8 cellular contexts compared by ENCODE assay signal in genomic region chr7:21426286-21426957, GRCh38. TPM values are rescaled to one million over a fixed set of nuclear protein-coding genes. Genes with fewer than 3 reads are reported as not detected.
DNase-seq lines count a peak whose midpoint lies in the region; ATAC-seq and TF ChIP-seq lines count a peak whose summit lies in the region.

No MANE protein-coding gene starts in this region.

- peaks cover 0 to 7% of the 10 kb centered on the region in 2 experiments; a peak in 1 of 3 replicates for H3K36me3 ChIP-seq in HEK293 (ENCODE audit: control insufficient read depth in 2 of 2, insufficient read depth in 1 of 2, low read length in 2 of 2)
- no peaks in the 10 kb centered on the region for H3K36me3 ChIP-seq in right lobe of liver
- H3K36me3 ChIP-seq in upper lobe of right lung, result peaks cover 4% of the 10 kb centered on the region

- ATAC-seq in right lobe of liver, result no peak
- no peak for ATAC-seq in upper lobe of right lung
- no peak for ATAC-seq in activated CD4-positive, CD25-positive, alpha-beta regulatory T cell treated with anti-CD3 and anti-CD28 coated beads, Interleukin-2, amount 50 U/mL, for 24 hours
- ATAC-seq in HG03045 (IDR thresholded peaks at IDR 0.05; ENCODE audit: unreplicated experiment), result no peak

- H3K4me1 ChIP-seq in HEK293 (ENCODE audit: control insufficient read depth, insufficient read depth, low read length), result no peaks in the 10 kb centered on the region
- peaks cover 0 to 9% (median 2%) of the 10 kb centered on the region in 4 donors for H3K4me1 ChIP-seq in right lobe of liver
- H3K4me1 ChIP-seq in upper lobe of right lung, result peaks cover 24% of the 10 kb centered on the region

- WGBS in right lobe of liver (ENCODE audit: insufficient coverage, low coverage, low lambda C conversion rate, missing lambda C conversion rate), result 4% methylated on average over 10 of the region's 13 CpGs

- CTCF ChIA-PET in AG04450 (lab: Charles Lee) (interaction anchor here (0.8 to 1.4 kb wide), 2 partner anchors 14 to 23 kb away, joined by 4 read pairs; no protein-coding TSS in a partner anchor), HEK293 (lab: Yijun Ruan, JAX) (interaction anchor here (0.6 to 1.3 kb wide), 6 partner anchors 9 to 341 kb away, joined by 3 to 6 read pairs (median 3); no protein-coding TSS in a partner anchor)

- H3K9me3 ChIP-seq in AG04450 (ENCODE audit: control insufficient read depth, insufficient read depth, low read length) (no peaks in the 10 kb centered on the region), HEK293 (ENCODE audit: control insufficient read depth, insufficient read depth, low read depth, low read length) (no peaks in the 10 kb centered on the region), right lobe of liver (no peaks in the 10 kb centered on the region), upper lobe of right lung (no peaks in the 10 kb centered on the region)

- POLR2A ChIA-PET in AG04450 (lab: Yijun Ruan, JAX) (interaction anchor here (0.6 to 1.5 kb wide), 3 partner anchors 519 to 1717 kb away, joined by 4 to 7 read pairs (median 6); partner anchors contain the start of gene CDCA7L), HEK293 (lab: Yijun Ruan, JAX) (interaction anchor here (0.6 to 1.2 kb wide), 9 partner anchors 12 to 513 kb away, joined by 3 to 6 read pairs (median 3); no protein-coding TSS in a partner anchor)

- H3K27ac ChIP-seq in AG04450 (ENCODE audit: low read depth, low read length) (peak overlapping the region; percentile 25), HEK293 (ENCODE audit: extremely low read depth, low read depth, low read length) (peak overlapping the region; percentile 4; the same call in 1 of the 2 replicates), angular gyrus (ENCODE audit: low read depth, low read length) (peak overlapping the region; percentile 71), right lobe of liver (peak overlapping the region in 1 of 3 donors; percentile 26), upper lobe of right lung (peak overlapping the region; percentile 11)

- H3K4me3 ChIP-seq in AG04450 (ENCODE audit: low read depth, low read length) (peak overlapping the region; percentile 67), HEK293 (ENCODE audit: low read depth, low read length) (peak overlapping the region; percentile 46), right lobe of liver (peak overlapping the region; percentile 30 to 83 (median 50)), upper lobe of right lung (peak overlapping the region; percentile 93)

- DNase-seq in AG04450 (ENCODE audit: low read depth, low spot score), result no peak
- no peak for DNase-seq in right lobe of liver
- no peak for DNase-seq in upper lobe of right lung
- no peak for DNase-seq in NK-92 treated with Interleukin-12 subunit alpha and Interleukin-12 subunit beta, amount 100 ng/mL, for 24 hours (lab: John Stamatoyannopoulos, UW)

- intact Hi-C loops in right lobe of liver (cut with DNase I) (no loop called here), upper lobe of right lung (cut with DNase I) (no loop called here)

- H3K27me3 ChIP-seq in AG04450 (ENCODE audit: control insufficient read depth, insufficient read depth, low read length) (no peaks in the 10 kb centered on the region), right lobe of liver (no peaks in the 10 kb centered on the region), upper lobe of right lung (no peaks in the 10 kb centered on the region)

- TF ChIP-seq CTCF in AG04450 (IDR thresholded peaks at IDR 0.05; ENCODE audit: low read depth, low read length), result no peak
- TF ChIP-seq CTCF in HEK293 (tag by site-specific recombination; IDR thresholded peaks at IDR 0.05), result no peak
- no peak for TF ChIP-seq CTCF in right lobe of liver (IDR thresholded peaks at IDR 0.05)
- TF ChIP-seq CTCF in upper lobe of right lung (IDR thresholded peaks at IDR 0.05), result no peak

- no peak for TF ChIP-seq POLR2A in right lobe of liver (IDR thresholded peaks at IDR 0.05)

TF ChIP-seq in HEK293, 187 proteins besides CTCF, POLR2A, EP300 and RAD21:
- TF ChIP-seq ZNF37A (tag by site-specific recombination; IDR thresholded peaks at IDR 0.05) (no peak), ZNF274 (IDR thresholded peaks at IDR 0.05; ENCODE audit: low read length) (no peak), ZNF274 (tag by site-specific recombination; IDR thresholded peaks at IDR 0.05; ENCODE audit: borderline replicate concordance) (no peak), ZBTB8A (tag by site-specific recombination; IDR thresholded peaks at IDR 0.05) (no peak), ZNF140 (tag by site-specific recombination; IDR thresholded peaks at IDR 0.05) (no peak), ZNF354C (tag by site-specific recombination; IDR thresholded peaks at IDR 0.05; ENCODE audit: borderline replicate concordance, low read depth) (no peak), ZNF692 (tag by site-specific recombination; IDR thresholded peaks at IDR 0.05) (no peak), KLF17 (tag by site-specific recombination; IDR thresholded peaks at IDR 0.05) (no peak), ZNF335 (tag by site-specific recombination; conservative IDR thresholded peaks at IDR 0.05) (peak; percentile 59), PBX3 (CRISPR knock-in tag; IDR thresholded peaks at IDR 0.05) (no peak), ZBTB48 (tag by site-specific recombination; IDR thresholded peaks at IDR 0.05) (no peak), ZBTB6 (tag by site-specific recombination; IDR thresholded peaks at IDR 0.05) (no peak), ZNF10 (tag by site-specific recombination; IDR thresholded peaks at IDR 0.05) (peak; percentile 33; the same call in 1 of the 2 replicates), ZNF623 (tag by site-specific recombination; IDR thresholded peaks at IDR 0.05) (no peak), ZNF157 (tag by site-specific recombination; IDR thresholded peaks at IDR 0.05) (no peak)
TF ChIP-seq in HEK293: peak in this region for 2.

RNA-seq across cellular contexts. Expression of gene SP4, which starts 1.5 kb away (rescaled TPM):
- polyA plus RNA-seq in AG04450 (2011; rRNA removed), result 1.8 and 2.3 TPM in 2 replicates
- polyA minus RNA-seq in AG04450 (2011; rRNA and poly(A)+ RNA removed), result 4.9 and 6.6 TPM in 2 replicates
- total RNA-seq in right lobe of liver (1 to 10 TPM; 1.2 to 3.2 (median 2.3) TPM), upper lobe of right lung (8.2 TPM)
